In the genomic region with DNA sequence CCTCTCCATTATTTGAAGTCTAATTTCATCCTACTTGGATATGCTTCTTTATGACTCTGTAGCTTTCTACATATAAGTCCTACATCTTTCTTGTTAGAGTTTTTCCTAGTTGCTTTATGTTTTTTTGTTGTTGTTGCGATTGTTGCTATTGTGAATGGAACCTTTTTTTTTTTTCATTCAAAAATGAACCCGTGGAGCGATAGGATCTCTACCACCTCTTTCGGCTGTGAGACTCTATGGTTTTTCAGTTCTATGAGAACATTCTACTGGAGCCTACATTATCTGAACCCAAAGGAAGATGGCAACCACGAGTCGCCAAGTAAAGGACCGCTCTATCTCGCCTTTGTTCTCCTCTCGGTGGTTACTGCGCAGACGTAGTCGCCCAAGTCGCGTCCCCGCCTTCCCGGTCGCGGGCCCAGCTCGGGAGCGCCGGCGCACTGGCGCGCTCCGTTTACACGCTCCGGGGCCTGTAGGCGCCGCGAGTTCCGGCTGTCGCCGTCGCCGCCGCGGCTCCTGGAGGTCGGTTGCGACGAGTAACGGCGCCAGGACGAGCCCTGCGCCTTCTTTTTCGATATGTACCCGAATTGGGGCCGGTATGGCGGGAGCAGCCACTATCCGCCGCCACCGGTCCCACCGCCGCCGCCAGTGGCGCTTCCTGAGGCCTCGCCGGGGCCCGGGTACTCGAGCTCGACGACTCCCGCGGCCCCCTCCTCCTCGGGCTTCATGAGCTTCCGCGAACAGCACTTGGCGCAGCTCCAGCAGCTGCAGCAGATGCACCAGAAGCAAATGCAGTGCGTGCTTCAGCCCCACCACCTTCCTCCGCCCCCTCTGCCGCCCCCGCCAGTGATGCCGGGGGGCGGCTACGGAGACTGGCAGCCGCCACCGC, we compare ENCODE assay signal across 8 cellular contexts. TPM values are rescaled to one million over a fixed set of nuclear protein-coding genes. Genes with fewer than 3 reads are reported as not detected.
DNase-seq lines count a peak whose midpoint lies in the region; ATAC-seq and TF ChIP-seq lines count a peak whose summit lies in the region.

A gene with protein sequence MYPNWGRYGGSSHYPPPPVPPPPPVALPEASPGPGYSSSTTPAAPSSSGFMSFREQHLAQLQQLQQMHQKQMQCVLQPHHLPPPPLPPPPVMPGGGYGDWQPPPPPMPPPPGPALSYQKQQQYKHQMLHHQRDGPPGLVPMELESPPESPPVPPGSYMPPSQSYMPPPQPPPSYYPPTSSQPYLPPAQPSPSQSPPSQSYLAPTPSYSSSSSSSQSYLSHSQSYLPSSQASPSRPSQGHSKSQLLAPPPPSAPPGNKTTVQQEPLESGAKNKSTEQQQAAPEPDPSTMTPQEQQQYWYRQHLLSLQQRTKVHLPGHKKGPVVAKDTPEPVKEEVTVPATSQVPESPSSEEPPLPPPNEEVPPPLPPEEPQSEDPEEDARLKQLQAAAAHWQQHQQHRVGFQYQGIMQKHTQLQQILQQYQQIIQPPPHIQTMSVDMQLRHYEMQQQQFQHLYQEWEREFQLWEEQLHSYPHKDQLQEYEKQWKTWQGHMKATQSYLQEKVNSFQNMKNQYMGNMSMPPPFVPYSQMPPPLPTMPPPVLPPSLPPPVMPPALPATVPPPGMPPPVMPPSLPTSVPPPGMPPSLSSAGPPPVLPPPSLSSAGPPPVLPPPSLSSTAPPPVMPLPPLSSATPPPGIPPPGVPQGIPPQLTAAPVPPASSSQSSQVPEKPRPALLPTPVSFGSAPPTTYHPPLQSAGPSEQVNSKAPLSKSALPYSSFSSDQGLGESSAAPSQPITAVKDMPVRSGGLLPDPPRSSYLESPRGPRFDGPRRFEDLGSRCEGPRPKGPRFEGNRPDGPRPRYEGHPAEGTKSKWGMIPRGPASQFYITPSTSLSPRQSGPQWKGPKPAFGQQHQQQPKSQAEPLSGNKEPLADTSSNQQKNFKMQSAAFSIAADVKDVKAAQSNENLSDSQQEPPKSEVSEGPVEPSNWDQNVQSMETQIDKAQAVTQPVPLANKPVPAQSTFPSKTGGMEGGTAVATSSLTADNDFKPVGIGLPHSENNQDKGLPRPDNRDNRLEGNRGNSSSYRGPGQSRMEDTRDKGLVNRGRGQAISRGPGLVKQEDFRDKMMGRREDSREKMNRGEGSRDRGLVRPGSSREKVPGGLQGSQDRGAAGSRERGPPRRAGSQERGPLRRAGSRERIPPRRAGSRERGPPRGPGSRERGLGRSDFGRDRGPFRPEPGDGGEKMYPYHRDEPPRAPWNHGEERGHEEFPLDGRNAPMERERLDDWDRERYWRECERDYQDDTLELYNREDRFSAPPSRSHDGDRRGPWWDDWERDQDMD (N-terminal part only) (plus strand): TSS at position 400 of the 886 bp plus-strand sequence. CDS start 174 bp downstream, at position 574.

- H3K4me1 ChIP-seq in HUES64 (ENCODE audit: insufficient read depth, low read length) (peaks cover 18% of the 10 kb centered on the region), OCI-LY1 (ENCODE audit: insufficient read depth, low read length, severe bottlenecking) (peaks cover 48% of the 10 kb centered on the region)

- ATAC-seq in GM21423 (IDR thresholded peaks at IDR 0.05; ENCODE audit: unreplicated experiment), result peak; percentile 95

- peaks cover 2% of the 10 kb centered on the region for H3K27me3 Mint-ChIP-seq in endothelial cell (ENCODE audit: unreplicated experiment)

- H4K20me1 ChIP-seq in OCI-LY1 (ENCODE audit: insufficient read depth, low read length), result no peaks in the 10 kb centered on the region

- peaks cover 38% of the 10 kb centered on the region for H3K4me1 Mint-ChIP-seq in endothelial cell (ENCODE audit: unreplicated experiment)

- H3K36me3 ChIP-seq in HUES64 (ENCODE audit: insufficient read depth, low read length) (peaks cover 18% of the 10 kb centered on the region), OCI-LY1 (ENCODE audit: insufficient read depth, low read length) (peaks cover 27% of the 10 kb centered on the region)

- H3K79me2 ChIP-seq in OCI-LY1 (ENCODE audit: insufficient read depth, low read length), result peaks cover 45% of the 10 kb centered on the region

- H3K9ac ChIP-seq in HUES64 (ENCODE audit: low read depth, low read length), result peak within 1 kb of the TSS; percentile 88
- peak within 1 kb of the TSS; percentile 82 for H3K9ac ChIP-seq in OCI-LY1 (ENCODE audit: low read length)

- no peaks in the 10 kb centered on the region for H3K9me2 ChIP-seq in OCI-LY1 (ENCODE audit: low read depth, low read length)

- peak within 1 kb of the TSS; percentile 93 for H2AFZ ChIP-seq in OCI-LY1 (ENCODE audit: low read length)

- H3K9me3 ChIP-seq in HUES64 (ENCODE audit: insufficient read depth, low read depth, low read length) (no peaks in the 10 kb centered on the region), OCI-LY1 (ENCODE audit: low read length) (no peaks in the 10 kb centered on the region)

- peak within 1 kb of the TSS; percentile 97 for H3K4me3 Mint-ChIP-seq in endothelial cell (ENCODE audit: unreplicated experiment)

- H3K4me3 ChIP-seq in HUES64 (ENCODE audit: low read length), result peak within 1 kb of the TSS; percentile 75
- H3K4me3 ChIP-seq in OCI-LY1 (ENCODE audit: low read depth, low read length, poor library complexity, severe bottlenecking), result peak within 1 kb of the TSS; percentile 70

- peak within 1 kb of the TSS; percentile 99 for H3K27ac Mint-ChIP-seq in endothelial cell (ENCODE audit: unreplicated experiment)

- H3K9me3 Mint-ChIP-seq in endothelial cell (ENCODE audit: unreplicated experiment), result no peaks in the 10 kb centered on the region

- peak; percentile 96 for DNase-seq in D341Med (ENCODE audit: low spot score)
- peak; percentile 93 for DNase-seq in activated CD8-positive, alpha-beta memory T cell treated with anti-CD3 and anti-CD28 coated beads, Interleukin-2, amount 50 U/mL, for 48 hours
- DNase-seq in endothelial cell (ENCODE audit: low spot score), result peak; percentile 88
- peak; percentile 93 for DNase-seq in midbrain (lab: John Stamatoyannopoulos, UW)
- peak; percentile 80 to 87 for DNase-seq in stimulated activated CD8-positive, alpha-beta memory T cell treated with anti-CD3 and anti-CD28 coated beads, Interleukin-2, amount 100 ng/mL, for 48 hours (ENCODE audit: low read depth in 2 of 2)

- H3K27me3 ChIP-seq in HUES64 (ENCODE audit: insufficient read depth, low read length) (peaks cover 7% of the 10 kb centered on the region), OCI-LY1 (ENCODE audit: insufficient read depth, low read length) (no peaks in the 10 kb centered on the region)

- TF ChIP-seq CTCF in OCI-LY1 (IDR thresholded peaks at IDR 0.05; ENCODE audit: low read length), result peak; percentile 70
- TF ChIP-seq CTCF in endothelial cell (IDR thresholded peaks at IDR 0.05; ENCODE audit: unreplicated experiment), result no peak

- no peaks in the 10 kb centered on the region for H3F3A ChIP-seq in OCI-LY1 (ENCODE audit: insufficient read depth, low read length)

- H3K27ac ChIP-seq in HUES64 (ENCODE audit: low read depth, low read length) (peak within 1 kb of the TSS; percentile 82), OCI-LY1 (ENCODE audit: low read depth, low read length, poor library complexity, severe bottlenecking) (peak within 1 kb of the TSS; percentile 58)

- peak within 1 kb of the TSS; percentile 79 for H3K4me2 ChIP-seq in OCI-LY1 (ENCODE audit: low read length)

- under 1% methylated on average over 76 of the region's 76 CpGs for WGBS in HUES64

- H3K36me3 Mint-ChIP-seq in endothelial cell (ENCODE audit: low read depth, unreplicated experiment), result peaks cover 2% of the 10 kb centered on the region

RNA-seq across cellular contexts. Expression of the gene that starts here (rescaled TPM):
- 39.1 TPM for polyA plus RNA-seq in HUES64 (2013, experiment 1 of 2)
- 44.1 TPM for polyA plus RNA-seq in HUES64 (2013, experiment 2 of 2)
- total RNA-seq in endothelial cell (ENCODE audit: unreplicated experiment), result 74.9 TPM

Comparison
In these comparisons a context has a peak if more than half of its experiments do, and no peak if none do; other contexts are left out.
1. Peak in every context shown above with its lines: DNase-seq, ATAC-seq, H3K4me3 ChIP-seq and H3K27ac ChIP-seq.